In genomic region chr2:109494842-109495241, GRCh38 we compare ENCODE assay signal across 15 cellular contexts.
DNase-seq lines count a peak whose midpoint lies in the region; ATAC-seq, FAIRE-seq and TF ChIP-seq lines count a peak whose summit lies in the region.
"Had no signal": no experiment of that assay in that cellular context is flagged by ENCODE, and none has a peak within 500 bp of the region (broad histone marks: within the 10 kb centered on the region; RNA-seq: fewer than 3 reads in every experiment).

No MANE protein-coding gene starts in this region.

- H3K4me3 ChIP-seq in heart left ventricle, result no peak overlapping the region
- no peak overlapping the region for H3K4me3 ChIP-seq in psoas muscle
- H3K4me3 ChIP-seq in dorsolateral prefrontal cortex, result no peak overlapping the region
- H3K4me3 ChIP-seq: BLaER1 treated with 17β-estradiol and CSF1 and Interleukin-3, amounts not matched to agents 10 nM and 100 nM had no signal

- H3K9me3 ChIP-seq in heart left ventricle (no peaks in the 10 kb centered on the region), psoas muscle (no peaks in the 10 kb centered on the region)

- peaks cover 0 to 24% (median 12%) of the 10 kb centered on the region in 12 donors for H3K4me1 ChIP-seq in heart left ventricle
- peaks cover 26% of the 10 kb centered on the region for H3K4me1 ChIP-seq in psoas muscle

- H3K36me3 ChIP-seq in heart left ventricle (peaks cover 0 to 5% (median 0%) of the 10 kb centered on the region in 9 donors), psoas muscle (ENCODE audit: insufficient read depth in 1 of 2, low read depth in 1 of 2) (no peaks in the 10 kb centered on the region)

- peak; percentile 52 for FAIRE-seq in urothelium cell line (lab: Jason Lieb, UNC)
- FAIRE-seq: H54 had no signal

- H3K27ac ChIP-seq in heart left ventricle, result peak overlapping the region in 2 of 12 donors; percentile 40 to 43
- H3K27ac ChIP-seq in psoas muscle, result peak overlapping the region; percentile 81
- H3K27ac ChIP-seq in dorsolateral prefrontal cortex, result no peak overlapping the region
- H3K27ac ChIP-seq: BLaER1 treated with 17β-estradiol and CSF1 and Interleukin-3, amounts not matched to agents 10 nM and 100 nM; KMS-11 had no signal

- DNase-seq in heart left ventricle (no peak), left cardiac atrium (no peak), psoas muscle (peak; percentile 61 to 83), urothelium cell line (ENCODE audit: low spot score) (no peak), dorsolateral prefrontal cortex (no peak)
- DNase-seq: DMS153, EL, NCI-H187 treated with DMSO at 0.1 percent for 48 hours, NCI-H748 treated with DMSO at 0.1 percent for 48 hours had no signal

- no peak for TF ChIP-seq CTCF in heart left ventricle (IDR thresholded peaks at IDR 0.05)
- TF ChIP-seq CTCF in psoas muscle (IDR thresholded peaks at IDR 0.05), result no peak
- no peak for TF ChIP-seq CTCF in dorsolateral prefrontal cortex (IDR thresholded peaks at IDR 0.05 in 54 of 56, conservative IDR thresholded peaks at IDR 0.05 in 2 of 56; ENCODE audit: low read depth in 1 of 56, partially characterized antibody in 56 of 56)

- intact Hi-C loops in heart left ventricle (cut with DNase I), result loop anchor here in 7 of 10 donors (5.0 to 10.0 kb wide), 6 partner anchors 43 to 368 kb away; partner anchors contain the start of gene SH3RF3 (in 1 of the 7)
- intact Hi-C loops in left cardiac atrium (cut with DNase I), result no loop called here
- intact Hi-C loops in psoas muscle (cut with DNase I), result loop anchor here (5.0 to 10.0 kb wide), 3 partner anchors 43 to 210 kb away; no protein-coding TSS in a partner anchor
- intact Hi-C loops in dorsolateral prefrontal cortex (cut with DNase I), result no loop called here

- no peak for TF ChIP-seq POLR2A in heart left ventricle (IDR thresholded peaks at IDR 0.05)

- H3K27me3 ChIP-seq in heart left ventricle (no peaks in the 10 kb centered on the region), psoas muscle (ENCODE audit: insufficient read depth in 3 of 3, low read length in 2 of 3) (no peaks in the 10 kb centered on the region), dorsolateral prefrontal cortex (no peaks in the 10 kb centered on the region)
- H3K27me3 ChIP-seq: BLaER1 treated with 17β-estradiol and CSF1 and Interleukin-3, amounts not matched to agents 10 nM and 100 nM had no signal

- WGBS in heart left ventricle, 4 donors, result 71 to 84% (median 76%) methylated on average over 6 to 9 of the region's 9 CpGs
- WGBS in psoas muscle, 3 donors, result 38 to 59% (median 43%) methylated on average over 9 of the region's 9 CpGs

- ATAC-seq in heart left ventricle, result peak in 3 of 4 donors; percentile 2 to 30 (median 22)
- no peak for ATAC-seq in left cardiac atrium
- peak; percentile 23 for ATAC-seq in esophagus mucosa
- peak; percentile 73 to 85 (median 84) for ATAC-seq in psoas muscle
- ATAC-seq in HG03196 (IDR thresholded peaks at IDR 0.05; ENCODE audit: unreplicated experiment), result no peak
- ATAC-seq in GM21737 (IDR thresholded peaks at IDR 0.05; ENCODE audit: unreplicated experiment), result no peak

Comparison
In these comparisons a context has a peak if more than half of its experiments do, and no peak if none do; other contexts are left out.
1. ATAC-seq: peak in heart left ventricle (3 of 4), esophagus mucosa (single experiment) and psoas muscle (4 of 4); none in left cardiac atrium (0 of 2), HG03196 (single experiment) and GM21737 (single experiment).
2. intact Hi-C loops: an anchor here in heart left ventricle (5.0 to 10.0 kb wide) and psoas muscle (5.0 to 10.0 kb wide); none called in left cardiac atrium and dorsolateral prefrontal cortex.
3. DNase-seq: peak in psoas muscle (2 of 2); none in heart left ventricle (0 of 5), left cardiac atrium (single experiment), urothelium cell line (single experiment) and dorsolateral prefrontal cortex (0 of 10).